Comparison of ENCODE assay signal across 1 cellular context in the genomic region with DNA sequence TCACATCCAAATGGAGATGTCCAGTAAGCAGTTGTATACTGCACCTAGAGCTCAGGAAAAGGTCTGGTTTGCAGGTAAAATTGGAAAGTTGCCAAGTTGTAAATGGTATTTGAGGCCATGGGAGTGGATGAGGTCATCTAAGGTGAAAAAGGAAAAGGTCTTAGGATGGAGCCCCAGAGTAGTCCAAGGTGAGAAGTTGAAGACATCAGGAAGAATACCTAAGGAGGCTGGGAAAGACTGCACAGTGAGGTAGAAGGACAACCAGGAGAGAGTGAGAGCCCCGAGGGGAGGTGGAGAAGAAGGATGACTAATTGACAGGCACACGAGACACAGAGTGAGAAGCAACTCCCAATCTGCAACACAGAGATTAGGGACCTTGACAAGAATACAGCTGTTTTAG.
TF ChIP-seq lines count a peak whose summit lies in the region.

No MANE protein-coding gene starts in this region.

TF ChIP-seq in GM12878, 131 proteins besides CTCF, POLR2A, EP300 and RAD21:
- TF ChIP-seq PKNOX1 (IDR thresholded peaks at IDR 0.05) (peak; percentile 58; the same call in 1 of the 2 replicates), BACH1 (IDR thresholded peaks at IDR 0.05; ENCODE audit: borderline replicate concordance) (no peak), ZBTB11 (CRISPR knock-in tag; IDR thresholded peaks at IDR 0.05) (no peak)
